Comparison of ENCODE assay signal across 9 cellular contexts in genomic region chr6:123715243-123715863, GRCh38.
DNase-seq lines count a peak whose midpoint lies in the region; ATAC-seq and TF ChIP-seq lines count a peak whose summit lies in the region.
"Had no signal": no experiment of that assay in that cellular context is flagged by ENCODE, and none has a peak within 500 bp of the region (broad histone marks: within the 10 kb centered on the region; RNA-seq: fewer than 3 reads in every experiment).

No MANE protein-coding gene starts in this region.

- no peaks in the 10 kb centered on the region for H3K9me3 ChIP-seq in gastrocnemius medialis

- peaks cover 0 to 3% of the 10 kb centered on the region in 2 donors for H3K9me3 Mint-ChIP-seq in effector memory CD8-positive, alpha-beta T cell

- peak; percentile 38 for DNase-seq in ACHN
- DNase-seq in HS-5 (ENCODE audit: low read depth), result peak; percentile 15
- peak; percentile 57 for DNase-seq in RKO (ENCODE audit: low spot score)
- peak; percentile 13 for DNase-seq in fibroblast of villous mesenchyme (ENCODE audit: low read depth)
- no peak for DNase-seq in gastrocnemius medialis
- no peak for DNase-seq in effector memory CD8-positive, alpha-beta T cell
- no peak for DNase-seq in islet precursor cell

- peaks cover 3 to 5% of the 10 kb centered on the region in 2 donors for H3K4me1 ChIP-seq in gastrocnemius medialis

- no peaks in the 10 kb centered on the region for H3K36me3 ChIP-seq in gastrocnemius medialis

- in situ Hi-C loops in ACHN (cut with HindIII; ENCODE audit: low pct_ligation_motif_present, low pct_unique_long_range_greater_than_20kb, low sequenced_read_pairs), result no loop called here
- in situ Hi-C loops in gastrocnemius medialis (cut with MboI; ENCODE audit: low sequenced_read_pairs in 4 of 4), result no loop called here

- H3K27me3 ChIP-seq in gastrocnemius medialis, result no peaks in the 10 kb centered on the region

- no peak overlapping the region for H3K4me3 Mint-ChIP-seq in effector memory CD8-positive, alpha-beta T cell
- H3K4me3 Mint-ChIP-seq: central memory CD8-positive, alpha-beta T cell had no signal

- TF ChIP-seq POLR2A in gastrocnemius medialis (IDR thresholded peaks at IDR 0.05), result no peak

- H3K36me3 Mint-ChIP-seq in effector memory CD8-positive, alpha-beta T cell (ENCODE audit: insufficient read depth), result no peaks in the 10 kb centered on the region

- intact Hi-C loops in gastrocnemius medialis (cut with DNase I; ENCODE audit: low total_unique reads), result loop anchor here (1.0 kb wide), 1 partner anchor 299 kb away; no protein-coding TSS in a partner anchor

- H3K27ac Mint-ChIP-seq in effector memory CD8-positive, alpha-beta T cell, result no peak overlapping the region

- no peaks in the 10 kb centered on the region for H3K4me1 Mint-ChIP-seq in effector memory CD8-positive, alpha-beta T cell (ENCODE audit: low read depth in 2 of 2)
- H3K4me1 Mint-ChIP-seq: central memory CD8-positive, alpha-beta T cell had no signal

- ATAC-seq in GM18907 (IDR thresholded peaks at IDR 0.05; ENCODE audit: unreplicated experiment), result peak; percentile 72
- peak; percentile 58 to 84 for ATAC-seq in gastrocnemius medialis
- ATAC-seq in effector memory CD8-positive, alpha-beta T cell (replicated peaks), result no peak

- H3K27me3 Mint-ChIP-seq in effector memory CD8-positive, alpha-beta T cell, result no peaks in the 10 kb centered on the region
- H3K27me3 Mint-ChIP-seq: central memory CD8-positive, alpha-beta T cell had no signal

- TF ChIP-seq CTCF in fibroblast of villous mesenchyme (IDR thresholded peaks at IDR 0.05; ENCODE audit: insufficient read depth, low read depth, low read length), result peak; percentile 19
- TF ChIP-seq CTCF in gastrocnemius medialis (IDR thresholded peaks at IDR 0.05 in 4 of 5, conservative IDR thresholded peaks at IDR 0.05 in 1 of 5), result peak; percentile 66 to 90 (median 76)

- H3K4me3 ChIP-seq in fibroblast of villous mesenchyme (ENCODE audit: low read depth, low read length), result no peak overlapping the region
- H3K4me3 ChIP-seq in gastrocnemius medialis, result peak overlapping the region in 1 of 4 donors; percentile 7

- H3K27ac ChIP-seq in gastrocnemius medialis, result peak overlapping the region; percentile 3 to 66 (median 55)

Comparison
In these comparisons a context has a peak if more than half of its experiments do, and no peak if none do; other contexts are left out.
1. DNase-seq: peak in ACHN (single experiment), HS-5 (single experiment), RKO (single experiment) and fibroblast of villous mesenchyme (single experiment); none in gastrocnemius medialis (0 of 2), effector memory CD8-positive, alpha-beta T cell (0 of 3) and islet precursor cell (single experiment).